In the genomic region with DNA sequence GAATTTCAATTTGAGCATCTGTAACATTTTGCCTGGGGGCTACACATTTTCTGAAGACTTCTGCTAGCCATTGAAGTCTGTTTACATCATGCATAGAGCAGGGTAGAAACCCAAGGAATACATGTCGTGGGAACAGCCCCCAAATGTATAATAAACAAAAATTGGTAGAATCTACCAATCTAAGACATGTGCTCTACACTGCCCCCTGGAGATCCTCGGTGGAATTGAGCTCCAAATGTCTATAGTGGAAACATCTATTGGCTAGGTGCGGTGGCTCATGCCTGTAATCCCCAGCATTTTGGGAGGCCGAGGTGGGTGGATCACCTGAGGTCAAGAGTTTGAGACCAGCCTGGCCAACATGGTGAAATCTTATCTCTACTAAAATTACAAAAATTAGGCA, we compare ENCODE assay signal across 9 cellular contexts. TPM values are rescaled to one million over a fixed set of nuclear protein-coding genes. Genes with fewer than 3 reads are reported as not detected.
A peak's percentile ranks its signal among the peaks of the same experiment; 100 is the strongest.
DNase-seq lines count a peak whose midpoint lies in the region; ATAC-seq and TF ChIP-seq lines count a peak whose summit lies in the region.
"Had no signal": no experiment of that assay in that cellular context is flagged by ENCODE, and none has a peak within 500 bp of the region (broad histone marks: within the 10 kb centered on the region; RNA-seq: fewer than 3 reads in every experiment).

No MANE protein-coding gene starts in this region.

- H3K27me3 ChIP-seq in GM23338 (ENCODE audit: insufficient read depth) = no peaks in the 10 kb centered on the region

- no peak overlapping the region for H2AFZ ChIP-seq in GM23338

- no peak for ATAC-seq in GM23338
- ATAC-seq in stimulated activated memory B cell treated with anti-CD40 and anti-IgM and Interleukin-4, amounts not matched to agents 10 μg/mL and 1 μg/mL and 100 μg/mL, for 72 hours = no peak
- no peak for ATAC-seq in GM21447 (IDR thresholded peaks at IDR 0.05; ENCODE audit: unreplicated experiment)
- no peak for ATAC-seq in GM21528 (IDR thresholded peaks at IDR 0.05; ENCODE audit: low FRiP score, unreplicated experiment)

- H3F3A ChIP-seq in GM23338 (replicated peaks; ENCODE audit: low read depth) = no peaks in the 10 kb centered on the region

- H3K4me1 Mint-ChIP-seq in GM23338 = no peaks in the 10 kb centered on the region
- H3K4me1 Mint-ChIP-seq in stimulated activated memory B cell treated with anti-CD40 and anti-IgM and Interleukin-4, amounts not matched to agents 10 μg/mL and 1 μg/mL and 100 μg/mL, for 72 hours = peaks cover 5% of the 10 kb centered on the region

- H3K36me3 Mint-ChIP-seq in GM23338 (ENCODE audit: low read depth) = peaks cover 15% of the 10 kb centered on the region; the same call in 2 of the 3 replicates
- no peaks in the 10 kb centered on the region for H3K36me3 Mint-ChIP-seq in stimulated activated memory B cell treated with anti-CD40 and anti-IgM and Interleukin-4, amounts not matched to agents 10 μg/mL and 1 μg/mL and 100 μg/mL, for 72 hours

- peaks cover 3% of the 10 kb centered on the region; the same call in 1 of the 2 replicates for H3K36me3 ChIP-seq in GM23338 (ENCODE audit: insufficient read depth)

- H3K4me2 ChIP-seq in GM23338 = no peak overlapping the region

- no peaks in the 10 kb centered on the region for H4K20me1 ChIP-seq in GM23338 (replicated peaks; ENCODE audit: insufficient read depth)

- H3K27me3 Mint-ChIP-seq in GM23338 (ENCODE audit: insufficient read depth, low read depth, poor library complexity) = peaks cover 2% of the 10 kb centered on the region
- H3K27me3 Mint-ChIP-seq in stimulated activated memory B cell treated with anti-CD40 and anti-IgM and Interleukin-4, amounts not matched to agents 10 μg/mL and 1 μg/mL and 100 μg/mL, for 72 hours = no peaks in the 10 kb centered on the region

- no peak overlapping the region for H3K27ac Mint-ChIP-seq in GM23338
- H3K27ac Mint-ChIP-seq in stimulated activated memory B cell treated with anti-CD40 and anti-IgM and Interleukin-4, amounts not matched to agents 10 μg/mL and 1 μg/mL and 100 μg/mL, for 72 hours = no peak overlapping the region

- peak; percentile 38 to 51 for TF ChIP-seq CTCF in GM23338 (conservative IDR thresholded peaks at IDR 0.05; ENCODE audit: low read depth in 2 of 2)

- no peaks in the 10 kb centered on the region for H3K4me1 ChIP-seq in GM23338 (ENCODE audit: insufficient read depth)

- peaks cover 26% of the 10 kb centered on the region; the same call in 2 of the 3 replicates for H3K9me3 Mint-ChIP-seq in GM23338
- H3K9me3 Mint-ChIP-seq in stimulated activated memory B cell treated with anti-CD40 and anti-IgM and Interleukin-4, amounts not matched to agents 10 μg/mL and 1 μg/mL and 100 μg/mL, for 72 hours = peaks cover 2% of the 10 kb centered on the region

- no peak overlapping the region for H3K4me3 ChIP-seq in GM23338

- no peaks in the 10 kb centered on the region for H3K79me2 ChIP-seq in GM23338 (replicated peaks; ENCODE audit: insufficient read depth)

- no peak overlapping the region for H3K27ac ChIP-seq in GM23338 (ENCODE audit: low read depth)

- peak; percentile 4 for DNase-seq in GM23338 (ENCODE audit: low spot score)
- peak; percentile 35 for DNase-seq in T-helper 9 cell
- peak; percentile 44 for DNase-seq in dermis blood vessel endothelial cell
- peak; percentile 24 to 38 for DNase-seq in stimulated activated CD4-positive, alpha-beta T cell treated with anti-CD3 and anti-CD28 coated beads, Interleukin-4, amount 100 ng/mL, for 48 hours (ENCODE audit: low read depth in 2 of 2)
- DNase-seq in DMS79 (lab: John Stamatoyannopoulos, UW) = no peak
- DNase-seq: NCI-H748 treated with DMSO at 0.1 percent for 48 hours had no signal

- H3K4me3 Mint-ChIP-seq in GM23338 = no peak overlapping the region
- H3K4me3 Mint-ChIP-seq in stimulated activated memory B cell treated with anti-CD40 and anti-IgM and Interleukin-4, amounts not matched to agents 10 μg/mL and 1 μg/mL and 100 μg/mL, for 72 hours = no peak overlapping the region

- H3K9me2 ChIP-seq in GM23338 (ENCODE audit: insufficient read depth) = no peaks in the 10 kb centered on the region

TF ChIP-seq in GM23338, 12 proteins besides CTCF, POLR2A, EP300 and RAD21 (continues in another document):
- TF ChIP-seq EZH2phosphoT487 (IDR thresholded peaks at IDR 0.05; ENCODE audit: unreplicated experiment) (no peak), JUNB (IDR thresholded peaks at IDR 0.05; ENCODE audit: unreplicated experiment) (no peak), STAT1 (IDR thresholded peaks at IDR 0.05; ENCODE audit: unreplicated experiment) (no peak), EZH2 (IDR thresholded peaks at IDR 0.05; ENCODE audit: low read depth, unreplicated experiment) (no peak), POLR2AphosphoS5 (IDR thresholded peaks at IDR 0.05; ENCODE audit: low read depth) (no peak), ZNF114 (CRISPR knock-in tag; IDR thresholded peaks at IDR 0.05) (no peak), NANOG (IDR thresholded peaks at IDR 0.05; ENCODE audit: borderline replicate concordance) (no peak)
- TF ChIP-seq, protein P1, sequence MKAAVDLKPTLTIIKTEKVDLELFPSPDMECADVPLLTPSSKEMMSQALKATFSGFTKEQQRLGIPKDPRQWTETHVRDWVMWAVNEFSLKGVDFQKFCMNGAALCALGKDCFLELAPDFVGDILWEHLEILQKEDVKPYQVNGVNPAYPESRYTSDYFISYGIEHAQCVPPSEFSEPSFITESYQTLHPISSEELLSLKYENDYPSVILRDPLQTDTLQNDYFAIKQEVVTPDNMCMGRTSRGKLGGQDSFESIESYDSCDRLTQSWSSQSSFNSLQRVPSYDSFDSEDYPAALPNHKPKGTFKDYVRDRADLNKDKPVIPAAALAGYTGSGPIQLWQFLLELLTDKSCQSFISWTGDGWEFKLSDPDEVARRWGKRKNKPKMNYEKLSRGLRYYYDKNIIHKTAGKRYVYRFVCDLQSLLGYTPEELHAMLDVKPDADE (IDR thresholded peaks at IDR 0.05) = no peak
- TF ChIP-seq, protein P2, sequence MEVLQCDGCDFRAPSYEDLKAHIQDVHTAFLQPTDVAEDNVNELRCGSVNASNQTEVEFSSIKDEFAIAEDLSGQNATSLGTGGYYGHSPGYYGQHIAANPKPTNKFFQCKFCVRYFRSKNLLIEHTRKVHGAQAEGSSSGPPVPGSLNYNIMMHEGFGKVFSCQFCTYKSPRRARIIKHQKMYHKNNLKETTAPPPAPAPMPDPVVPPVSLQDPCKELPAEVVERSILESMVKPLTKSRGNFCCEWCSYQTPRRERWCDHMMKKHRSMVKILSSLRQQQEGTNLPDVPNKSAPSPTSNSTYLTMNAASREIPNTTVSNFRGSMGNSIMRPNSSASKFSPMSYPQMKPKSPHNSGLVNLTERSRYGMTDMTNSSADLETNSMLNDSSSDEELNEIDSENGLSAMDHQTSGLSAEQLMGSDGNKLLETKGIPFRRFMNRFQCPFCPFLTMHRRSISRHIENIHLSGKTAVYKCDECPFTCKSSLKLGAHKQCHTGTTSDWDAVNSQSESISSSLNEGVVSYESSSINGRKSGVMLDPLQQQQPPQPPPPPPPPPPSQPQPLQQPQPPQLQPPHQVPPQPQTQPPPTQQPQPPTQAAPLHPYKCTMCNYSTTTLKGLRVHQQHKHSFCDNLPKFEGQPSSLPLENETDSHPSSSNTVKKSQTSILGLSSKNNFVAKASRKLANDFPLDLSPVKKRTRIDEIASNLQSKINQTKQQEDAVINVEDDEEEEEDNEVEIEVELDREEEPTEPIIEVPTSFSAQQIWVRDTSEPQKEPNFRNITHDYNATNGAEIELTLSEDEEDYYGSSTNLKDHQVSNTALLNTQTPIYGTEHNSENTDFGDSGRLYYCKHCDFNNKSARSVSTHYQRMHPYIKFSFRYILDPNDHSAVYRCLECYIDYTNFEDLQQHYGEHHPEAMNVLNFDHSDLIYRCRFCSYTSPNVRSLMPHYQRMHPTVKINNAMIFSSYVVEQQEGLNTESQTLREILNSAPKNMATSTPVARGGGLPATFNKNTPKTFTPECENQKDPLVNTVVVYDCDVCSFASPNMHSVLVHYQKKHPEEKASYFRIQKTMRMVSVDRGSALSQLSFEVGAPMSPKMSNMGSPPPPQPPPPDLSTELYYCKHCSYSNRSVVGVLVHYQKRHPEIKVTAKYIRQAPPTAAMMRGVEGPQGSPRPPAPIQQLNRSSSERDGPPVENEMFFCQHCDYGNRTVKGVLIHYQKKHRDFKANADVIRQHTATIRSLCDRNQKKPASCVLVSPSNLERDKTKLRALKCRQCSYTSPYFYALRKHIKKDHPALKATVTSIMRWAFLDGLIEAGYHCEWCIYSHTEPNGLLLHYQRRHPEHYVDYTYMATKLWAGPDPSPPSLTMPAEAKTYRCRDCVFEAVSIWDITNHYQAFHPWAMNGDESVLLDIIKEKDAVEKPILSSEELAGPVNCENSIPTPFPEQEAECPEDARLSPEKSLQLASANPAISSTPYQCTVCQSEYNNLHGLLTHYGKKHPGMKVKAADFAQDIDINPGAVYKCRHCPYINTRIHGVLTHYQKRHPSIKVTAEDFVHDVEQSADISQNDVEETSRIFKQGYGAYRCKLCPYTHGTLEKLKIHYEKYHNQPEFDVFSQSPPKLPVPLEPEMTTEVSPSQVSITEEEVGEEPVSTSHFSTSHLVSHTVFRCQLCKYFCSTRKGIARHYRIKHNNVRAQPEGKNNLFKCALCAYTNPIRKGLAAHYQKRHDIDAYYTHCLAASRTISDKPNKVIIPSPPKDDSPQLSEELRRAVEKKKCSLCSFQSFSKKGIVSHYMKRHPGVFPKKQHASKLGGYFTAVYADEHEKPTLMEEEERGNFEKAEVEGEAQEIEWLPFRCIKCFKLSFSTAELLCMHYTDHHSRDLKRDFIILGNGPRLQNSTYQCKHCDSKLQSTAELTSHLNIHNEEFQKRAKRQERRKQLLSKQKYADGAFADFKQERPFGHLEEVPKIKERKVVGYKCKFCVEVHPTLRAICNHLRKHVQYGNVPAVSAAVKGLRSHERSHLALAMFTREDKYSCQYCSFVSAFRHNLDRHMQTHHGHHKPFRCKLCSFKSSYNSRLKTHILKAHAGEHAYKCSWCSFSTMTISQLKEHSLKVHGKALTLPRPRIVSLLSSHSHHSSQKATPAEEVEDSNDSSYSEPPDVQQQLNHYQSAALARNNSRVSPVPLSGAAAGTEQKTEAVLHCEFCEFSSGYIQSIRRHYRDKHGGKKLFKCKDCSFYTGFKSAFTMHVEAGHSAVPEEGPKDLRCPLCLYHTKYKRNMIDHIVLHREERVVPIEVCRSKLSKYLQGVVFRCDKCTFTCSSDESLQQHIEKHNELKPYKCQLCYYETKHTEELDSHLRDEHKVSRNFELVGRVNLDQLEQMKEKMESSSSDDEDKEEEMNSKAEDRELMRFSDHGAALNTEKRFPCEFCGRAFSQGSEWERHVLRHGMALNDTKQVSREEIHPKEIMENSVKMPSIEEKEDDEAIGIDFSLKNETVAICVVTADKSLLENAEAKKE (CRISPR knock-in tag; IDR thresholded peaks at IDR 0.05) = no peak

RNA-seq across cellular contexts. Expression of a gene that starts 57.3 kb away (rescaled TPM):
- total RNA-seq in GM23338 (2014; rRNA removed; shearing (Covaris generic)) = not detected in 2 replicates
- not detected in 2 replicates for polyA plus RNA-seq in GM23338 (2016; fragmentation: Nextera tagmentation; extraction: Ambion mirVana)
- total RNA-seq in dermis blood vessel endothelial cell = not detected in 2 replicates
